In genomic region chr17:37605813-37606505, GRCh38 we compare ENCODE assay signal across 11 cellular contexts. TPM values are rescaled to one million over a fixed set of nuclear protein-coding genes. Genes with fewer than 3 reads are reported as not detected.
DNase-seq lines count a peak whose midpoint lies in the region; ATAC-seq and FAIRE-seq lines count a peak whose summit lies in the region.
"Had no signal": no experiment of that assay in that cellular context is flagged by ENCODE, and none has a peak within 500 bp of the region (broad histone marks: within the 10 kb centered on the region; RNA-seq: fewer than 3 reads in every experiment).

No MANE protein-coding gene starts in this region.

- DNase-seq in Jurkat, Clone E6-1 (ENCODE audit: low read depth, low spot score), result peak; percentile 90
- peak; percentile 72 for DNase-seq in activated CD4-positive, alpha-beta T cell treated with anti-CD3 and anti-CD28 coated beads, Interleukin-2, amount 10 ng/mL, durations not matched to agents 7 days and 5 days
- DNase-seq in lung microvascular endothelial cell (ENCODE audit: low read depth in 2 of 2) (peak; percentile 27 to 44), islet precursor cell (no peak), GM19239 (ENCODE audit: insufficient read length, low spot score) (no peak), HTR-8/SVneo (ENCODE audit: insufficient read length, low spot score) (no peak)
- DNase-seq: DMS 273 treated with DMSO at 0.1 percent for 48 hours, stomach had no signal

- H3K36me3 ChIP-seq in BLaER1, result peaks cover 43% of the 10 kb centered on the region

- peak overlapping the region; percentile 86 for H3K27ac Mint-ChIP-seq in activated CD4-positive, alpha-beta T cell treated with anti-CD3 and anti-CD28 coated beads, Interleukin-2, amount 10 ng/mL, durations not matched to agents 7 days and 5 days

- ATAC-seq in HG02885 (IDR thresholded peaks at IDR 0.05; ENCODE audit: poor library complexity, unreplicated experiment), result no peak

- H3K27ac ChIP-seq in BLaER1, result no peak overlapping the region

- peaks cover 17% of the 10 kb centered on the region for H3K9me3 ChIP-seq in BLaER1
- H3K9me3 ChIP-seq: stomach had no signal

- H3K27me3 ChIP-seq in BLaER1, result no peaks in the 10 kb centered on the region
- H3K27me3 ChIP-seq: stomach had no signal

- H3K36me3 Mint-ChIP-seq in activated CD4-positive, alpha-beta T cell treated with anti-CD3 and anti-CD28 coated beads, Interleukin-2, amount 10 ng/mL, durations not matched to agents 7 days and 5 days (ENCODE audit: low read depth), result peaks cover 42% of the 10 kb centered on the region

- H3K4me2 ChIP-seq in BLaER1, result peak overlapping the region; percentile 55

- H3K4me1 Mint-ChIP-seq in activated CD4-positive, alpha-beta T cell treated with anti-CD3 and anti-CD28 coated beads, Interleukin-2, amount 10 ng/mL, durations not matched to agents 7 days and 5 days, result peaks cover 59% of the 10 kb centered on the region

- no peaks in the 10 kb centered on the region for H3K27me3 Mint-ChIP-seq in activated CD4-positive, alpha-beta T cell treated with anti-CD3 and anti-CD28 coated beads, Interleukin-2, amount 10 ng/mL, durations not matched to agents 7 days and 5 days

- FAIRE-seq in GM19239 (lab: Jason Lieb, UNC) (no peak), HTR-8/SVneo (lab: Jason Lieb, UNC) (no peak)
- FAIRE-seq: frontal cortex had no signal

- H3K9me3 Mint-ChIP-seq in activated CD4-positive, alpha-beta T cell treated with anti-CD3 and anti-CD28 coated beads, Interleukin-2, amount 10 ng/mL, durations not matched to agents 7 days and 5 days, result no peaks in the 10 kb centered on the region

- H4K20me1 ChIP-seq in BLaER1, result peaks cover 36% of the 10 kb centered on the region

- peaks cover 29% of the 10 kb centered on the region for H3K4me1 ChIP-seq in BLaER1

- POLR2A ChIA-PET in activated CD4-positive, alpha-beta T cell treated with anti-CD3 and anti-CD28 coated beads, Interleukin-2, amount 10 ng/mL, durations not matched to agents 7 days and 5 days (lab: Charles Lee), result no interaction called here

- H3K9ac ChIP-seq in BLaER1, result no peak overlapping the region

- H3K4me3 ChIP-seq in BLaER1, result no peak overlapping the region
- peak overlapping the region; percentile 21 for H3K4me3 ChIP-seq in Jurkat, Clone E6-1 (ENCODE audit: low read length)
- H3K4me3 ChIP-seq: stomach had no signal

- H3K4me3 Mint-ChIP-seq in activated CD4-positive, alpha-beta T cell treated with anti-CD3 and anti-CD28 coated beads, Interleukin-2, amount 10 ng/mL, durations not matched to agents 7 days and 5 days, result peak overlapping the region; percentile 74

- CTCF ChIA-PET in activated CD4-positive, alpha-beta T cell treated with anti-CD3 and anti-CD28 coated beads, Interleukin-2, amount 10 ng/mL, durations not matched to agents 7 days and 5 days (lab: Charles Lee), result interaction anchor here (0.9 kb wide), 1 partner anchor 11 kb away, joined by 4 read pairs; no protein-coding TSS in a partner anchor

RNA-seq across cellular contexts. Expression of gene SYNRG, which starts 3.3 kb away (rescaled TPM):
- polyA plus RNA-seq in Jurkat, Clone E6-1 (2012; ENCODE audit: insufficient read depth, insufficient read length), result 28.3 TPM
- total RNA-seq in activated CD4-positive, alpha-beta T cell treated with anti-CD3 and anti-CD28 coated beads, Interleukin-2, amount 10 ng/mL, durations not matched to agents 7 days and 5 days, result 100 to 1,000 TPM; 106 to 111 TPM
- 11.8 and 19.4 TPM in 2 replicates for total RNA-seq in lung microvascular endothelial cell

RNA-seq across cellular contexts. Expression of gene DDX52, which starts 37.3 kb away (rescaled TPM):
- polyA plus RNA-seq in Jurkat, Clone E6-1 (2012; ENCODE audit: insufficient read depth, insufficient read length), result 32.9 TPM
- total RNA-seq in activated CD4-positive, alpha-beta T cell treated with anti-CD3 and anti-CD28 coated beads, Interleukin-2, amount 10 ng/mL, durations not matched to agents 7 days and 5 days, result 10 to 100 TPM; 26.7 to 27.7 TPM
- 19.4 and 27.4 TPM in 2 replicates for total RNA-seq in lung microvascular endothelial cell

Comparison
In these comparisons a context has a peak if more than half of its experiments do, and no peak if none do; other contexts are left out.
1. DNase-seq: peak in Jurkat, Clone E6-1 (single experiment), activated CD4-positive, alpha-beta T cell treated with anti-CD3 and anti-CD28 coated beads, Interleukin-2, amount 10 ng/mL, durations not matched to agents 7 days and 5 days (single experiment) and lung microvascular endothelial cell (2 of 2); none in islet precursor cell (single experiment), GM19239 (single experiment) and HTR-8/SVneo (single experiment).